In the genomic region with DNA sequence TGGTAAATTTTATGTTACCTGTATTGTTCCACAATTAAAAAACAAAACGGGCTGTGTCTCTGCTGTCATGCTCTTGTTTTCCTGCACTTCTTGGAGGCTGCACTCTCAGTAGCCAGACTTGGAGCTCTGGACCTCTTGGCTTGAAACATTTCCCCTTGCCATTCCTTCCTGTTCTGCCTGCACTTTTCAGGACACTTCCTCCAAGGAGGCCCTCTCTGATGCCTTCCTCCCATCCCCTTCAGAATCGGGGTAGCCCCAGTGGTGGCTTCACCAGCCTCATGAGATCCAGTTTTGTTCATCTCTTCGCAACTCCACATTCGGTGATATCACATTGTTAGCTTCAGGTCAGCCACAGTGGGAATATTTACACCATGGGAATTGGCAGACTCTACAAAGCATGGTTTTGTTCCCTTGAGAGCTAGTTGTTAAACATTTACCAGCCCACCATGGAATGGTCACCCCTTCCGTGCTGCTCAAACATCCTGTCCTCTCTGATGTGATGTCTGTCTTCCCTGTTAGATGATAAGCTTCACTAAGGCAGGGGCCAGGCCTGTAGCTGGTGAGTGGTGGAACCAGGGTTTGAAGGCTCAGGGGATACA, we compare ENCODE assay signal across 31 cellular contexts.
"Had no signal": no experiment of that assay in that cellular context is flagged by ENCODE, and none has a peak within 500 bp of the region (broad histone marks: within the 10 kb centered on the region; RNA-seq: fewer than 3 reads in every experiment).

No MANE protein-coding gene starts in this region.

- H3K27me3 ChIP-seq: adrenal gland, body of pancreas, foreskin keratinocyte, gastrocnemius medialis had no signal

- DNase-seq: activated CD4-positive, alpha-beta T cell treated with anti-CD3 and anti-CD28 coated beads for 1 hour; activated CD4-positive, alpha-beta T cell treated with anti-CD3 and anti-CD28 coated beads for 4 hours; activated CD4-positive, alpha-beta T cell treated with anti-CD3 and anti-CD28 coated beads, Interleukin-2, amount 50 U/mL, for 1 hour; activated CD4-positive, alpha-beta T cell treated with anti-CD3 and anti-CD28 coated beads, Interleukin-2, amount 50 U/mL, for 48 hours; activated CD8-positive, alpha-beta memory T cell treated with anti-CD3 and anti-CD28 coated beads for 24 hours; activated CD8-positive, alpha-beta T cell treated with anti-CD3 and anti-CD28 coated beads for 36 hours; activated effector memory CD4-positive, alpha-beta T cell treated with anti-CD3 and anti-CD28 coated beads, Interleukin-2, amount 50 U/mL, for 16 hours; activated naive CD4-positive, alpha-beta T cell treated with anti-CD3 and anti-CD28 coated beads for 36 hours; activated naive CD8-positive, alpha-beta T cell treated with anti-CD3 and anti-CD28 coated beads for 36 hours; activated naive CD8-positive, alpha-beta T cell treated with anti-CD3 and anti-CD28 coated beads, Interleukin-2, amount 50 U/mL, for 24 hours; activated T-cell treated with anti-CD3 and anti-CD28 coated beads, Interleukin-2, amount 50 U/mL, for 4 hours; amygdala; aorta; body of pancreas; caudate nucleus; cortex of kidney; dermis blood vessel endothelial cell; effector CD4-positive, alpha-beta T cell; effector memory CD8-positive, alpha-beta T cell; erythroblast; foreskin keratinocyte; gastrocnemius medialis; glutamatergic neuron; heart left ventricle; T-helper 1 cell; T-helper 17 cell; T1000; WERI-Rb-1 had no signal

- H3K4me3 ChIP-seq: adrenal gland, body of pancreas, esophagus muscularis mucosa, gastrocnemius medialis, heart left ventricle had no signal

- H3K36me3 ChIP-seq: adrenal gland, esophagus muscularis mucosa, gastrocnemius medialis, heart left ventricle, WERI-Rb-1 had no signal

- H3K9me3 ChIP-seq: adrenal gland, gastrocnemius medialis had no signal

- H3K4me1 ChIP-seq: body of pancreas, esophagus muscularis mucosa, foreskin keratinocyte, gastrocnemius medialis, heart left ventricle had no signal

- H3K27ac ChIP-seq: adrenal gland, body of pancreas, esophagus muscularis mucosa, foreskin keratinocyte, gastrocnemius medialis, heart left ventricle, WERI-Rb-1 had no signal

- FAIRE-seq: colon had no signal
